Comparison of ENCODE assay signal across 8 cellular contexts in genomic region chr9:136728080-136728547, GRCh38. TPM values are rescaled to one million over a fixed set of nuclear protein-coding genes. Genes with fewer than 3 reads are reported as not detected.
DNase-seq lines count a peak whose midpoint lies in the region; ATAC-seq lines count a peak whose summit lies in the region.

No MANE protein-coding gene starts in this region.

- peak overlapping the region; percentile 97 for H3K4ac ChIP-seq in mesendoderm (ENCODE audit: low read depth, low read length)

- peak overlapping the region; percentile 69 for H3K18ac ChIP-seq in mesendoderm (ENCODE audit: low read length)

- no peak overlapping the region for H2BK5ac ChIP-seq in mesendoderm (ENCODE audit: low read length)

- DNase-seq in GM19238 (ENCODE audit: insufficient read length, low spot score) (peak; percentile 97), NCI-H82 treated with DMSO at 0.1 percent for 48 hours (lab: John Stamatoyannopoulos, UW; ENCODE audit: unreplicated experiment) (peak; percentile 55), mesendoderm (peak; percentile 88)
- DNase-seq in activated CD8-positive, alpha-beta memory T cell treated with anti-CD3 and anti-CD28 coated beads for 1 hour (ENCODE audit: extremely low read depth in 1 of 2, low read depth in 1 of 2) = peak; percentile 79 to 91
- DNase-seq in effector memory CD4-positive, alpha-beta T cell = peak; percentile 77 to 88 (median 83)
- DNase-seq in stimulated activated CD8-positive, alpha-beta memory T cell treated with anti-CD3 and anti-CD28 coated beads, Interleukin-12 subunit alpha, Interleukin-12 subunit beta, amount 100 ng/mL, for 24 hours (ENCODE audit: extremely low read depth) = peak; percentile 70

- H2BK15ac ChIP-seq in mesendoderm (replicated peaks; ENCODE audit: low read depth) = no peak overlapping the region

- H3K4me1 ChIP-seq in BLaER1 (peaks cover 67% of the 10 kb centered on the region), mesendoderm (ENCODE audit: control insufficient read depth, low read depth, low read length) (peaks cover 6% of the 10 kb centered on the region)
- H3K4me1 ChIP-seq in effector memory CD4-positive, alpha-beta T cell (ENCODE audit: control insufficient read depth, insufficient read depth, low read length, poor library complexity, severe bottlenecking) = peaks cover 25% of the 10 kb centered on the region

- no peaks in the 10 kb centered on the region for H3K9me3 ChIP-seq in BLaER1
- no peaks in the 10 kb centered on the region for H3K9me3 ChIP-seq in effector memory CD4-positive, alpha-beta T cell (ENCODE audit: control insufficient read depth, low read length)

- no peak overlapping the region for H2AK5ac ChIP-seq in mesendoderm (ENCODE audit: low read length)

- H3K23ac ChIP-seq in mesendoderm (ENCODE audit: low read length) = peak overlapping the region; percentile 99

- H4K20me1 ChIP-seq in BLaER1 = peaks cover 58% of the 10 kb centered on the region

- H3K79me1 ChIP-seq in mesendoderm (ENCODE audit: low read length) = peaks cover 31% of the 10 kb centered on the region

- peak; percentile 39 for ATAC-seq in HG03469 (IDR thresholded peaks at IDR 0.05; ENCODE audit: unreplicated experiment)

- H3K27ac ChIP-seq in BLaER1 (peak overlapping the region; percentile 93), mesendoderm (ENCODE audit: low read depth, low read length) (no peak overlapping the region)
- peak overlapping the region; percentile 71 for H3K27ac ChIP-seq in effector memory CD4-positive, alpha-beta T cell (ENCODE audit: insufficient read depth, low read length, poor library complexity, severe bottlenecking)

- H3K4me3 ChIP-seq in BLaER1 (peak overlapping the region; percentile 89), mesendoderm (ENCODE audit: low read length) (peak overlapping the region; percentile 100)
- peak overlapping the region; percentile 75 for H3K4me3 ChIP-seq in effector memory CD4-positive, alpha-beta T cell (ENCODE audit: insufficient read depth, low read depth, low read length, poor library complexity, severe bottlenecking)

- H3K4me2 ChIP-seq in BLaER1 (peak overlapping the region; percentile 100), mesendoderm (ENCODE audit: low read length) (peak overlapping the region; percentile 47)

- peaks cover 37% of the 10 kb centered on the region for H3K79me2 ChIP-seq in mesendoderm (ENCODE audit: control insufficient read depth, insufficient read depth, low read length)

- no peak overlapping the region for H4K8ac ChIP-seq in mesendoderm (ENCODE audit: low read depth, low read length)

- H3K27me3 ChIP-seq in BLaER1 = no peaks in the 10 kb centered on the region
- H3K27me3 ChIP-seq in effector memory CD4-positive, alpha-beta T cell (replicated peaks; ENCODE audit: control insufficient read depth, insufficient read depth, low read length, poor library complexity, severe bottlenecking) = no peaks in the 10 kb centered on the region
- H3K27me3 ChIP-seq in mesendoderm (ENCODE audit: insufficient read depth, low read length, poor library complexity) = no peaks in the 10 kb centered on the region

- no peak overlapping the region for H4K5ac ChIP-seq in mesendoderm (ENCODE audit: low read length)

- H3K56ac ChIP-seq in mesendoderm (ENCODE audit: low read length) = peak overlapping the region; percentile 92

- H3K36me3 ChIP-seq in BLaER1 (peaks cover 40% of the 10 kb centered on the region), mesendoderm (ENCODE audit: control insufficient read depth, insufficient read depth, low read length) (peaks cover 14% of the 10 kb centered on the region)
- H3K36me3 ChIP-seq in effector memory CD4-positive, alpha-beta T cell (ENCODE audit: control insufficient read depth, insufficient read depth, low read length) = peaks cover 29% of the 10 kb centered on the region

- no CpG with 5 or more reads among the region's 66 CpGs for WGBS in mesendoderm (ENCODE audit: extremely low coverage, insufficient coverage, low lambda C conversion rate)

- no peak overlapping the region for H2BK120ac ChIP-seq in mesendoderm (ENCODE audit: low read depth, low read length)

- H3K9ac ChIP-seq in BLaER1 (peak overlapping the region; percentile 97), mesendoderm (ENCODE audit: low read length) (peak overlapping the region; percentile 98)

RNA-seq across cellular contexts. Expression of gene LCN10, which starts 14.6 kb away (rescaled TPM):
- polyA plus RNA-seq in mesendoderm (2013, experiment 1 of 2) = 0.27 TPM
- 0.59 TPM for polyA plus RNA-seq in mesendoderm (2013, experiment 2 of 2)

RNA-seq across cellular contexts. Expression of gene DIPK1B, which starts 15.7 kb away (rescaled TPM):
- 17.8 TPM for polyA plus RNA-seq in mesendoderm (2013, experiment 1 of 2)
- 18.1 TPM for polyA plus RNA-seq in mesendoderm (2013, experiment 2 of 2)

RNA-seq across cellular contexts. Expression of gene LCN6, which starts 20.2 kb away (rescaled TPM):
- not detected for polyA plus RNA-seq in mesendoderm (2013, experiment 1 of 2)
- polyA plus RNA-seq in mesendoderm (2013, experiment 2 of 2) = not detected

RNA-seq across cellular contexts. Expression of gene LCN8, which starts 29.9 kb away (rescaled TPM):
- polyA plus RNA-seq in mesendoderm (2013, experiment 1 of 2) = not detected
- not detected for polyA plus RNA-seq in mesendoderm (2013, experiment 2 of 2)

RNA-seq across cellular contexts. Expression of gene LCN15, which starts 36.2 kb away (rescaled TPM):
- 0.06 TPM for polyA plus RNA-seq in mesendoderm (2013, experiment 1 of 2)
- 0.10 TPM for polyA plus RNA-seq in mesendoderm (2013, experiment 2 of 2)
